7 cellular contexts compared by ENCODE assay signal in the genomic region with DNA sequence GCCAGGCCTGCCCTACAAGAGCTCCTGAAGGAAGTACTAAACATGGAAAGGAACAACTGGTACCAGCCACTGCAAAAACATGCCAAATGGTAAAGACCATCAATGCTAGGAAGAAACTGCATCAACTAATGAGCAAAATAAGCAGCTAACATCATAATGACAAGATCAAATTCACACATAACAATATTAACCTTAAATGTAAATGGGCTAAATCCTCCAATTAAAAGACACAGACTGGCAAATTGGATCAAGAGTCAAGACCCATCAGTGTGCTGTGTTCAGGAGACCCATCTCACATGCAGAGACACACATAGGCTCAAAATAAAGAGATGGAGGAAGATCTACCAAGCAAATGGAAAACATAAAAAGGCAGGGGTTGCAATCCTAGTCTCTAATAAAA.
DNase-seq lines count a peak whose midpoint lies in the region; ATAC-seq, FAIRE-seq and TF ChIP-seq lines count a peak whose summit lies in the region.
"Not testable (repeated sequence)": the region's sequence is repeated elsewhere in the genome, so short reads cannot be mapped to it uniquely, and the experiment has no call there.

No MANE protein-coding gene starts in this region.

- not testable (repeated sequence) for H3K4me3 Mint-ChIP-seq in T-helper 1 cell treated with Interleukin-12 subunit alpha and Interleukin-12 subunit beta and Interleukin-4 antibody, amounts not matched to agents 30 μg/mL and 1 μg/mL, for 36 hours; activated T-helper 17 cell treated with anti-CD3 and anti-CD28 coated beads, Interleukin-2, amount 50 U/mL, for 72 hours; activated naive CD4-positive, alpha-beta T cell treated with anti-CD3 and anti-CD28 coated beads, Interleukin-2, amount 10 ng/mL, durations not matched to agents 7 days and 5 days
- H3K4me3 Mint-ChIP-seq in T-helper 2 cell treated with Interferon-gamma antibody and Interleukin-4, amounts not matched to agents 5 μg/mL and 100 μg/mL, for 36 hours: peak overlapping the region; percentile 2
- peak overlapping the region; percentile 11 for H3K4me3 Mint-ChIP-seq in activated T-helper 1 cell treated with anti-CD3 and anti-CD28 coated beads, Interleukin-12 subunit alpha, Interleukin-12 subunit beta, Interleukin-2, Interleukin-4 antibody, amounts not matched to agents 30 ng/mL and 10 ng/mL and 1 ng/mL, durations not matched to agents 14 hours and 24 hours and 36 hours

- not testable (repeated sequence) for TF ChIP-seq CTCF in HEK293 (tag by site-specific recombination; IDR thresholded peaks at IDR 0.05); K562 (IDR thresholded peaks at IDR 0.05 in 2 of 3, conservative IDR thresholded peaks at IDR 0.05 in 1 of 3; ENCODE audit: insufficient read depth in 2 of 3, low read depth in 1 of 3, low read length in 3 of 3)

- CTCF ChIA-PET in HEK293 (lab: Yijun Ruan, JAX); activated naive CD4-positive, alpha-beta T cell treated with anti-CD3 and anti-CD28 coated beads, Interleukin-2, amount 10 ng/mL, durations not matched to agents 7 days and 5 days (lab: Charles Lee); K562 (lab: Yijun Ruan, JAX; ENCODE audit: low intra/inter-chr PET ratio): not testable (repeated sequence)

- not testable (repeated sequence) for H3K79me2 ChIP-seq in K562 (ENCODE audit: control insufficient read depth, insufficient read depth, low read length)

- H3K4me2 ChIP-seq in K562 (ENCODE audit: insufficient read depth, low read length): not testable (repeated sequence)

- not testable (repeated sequence) for DNase-seq in T-helper 2 cell treated with Interferon-gamma antibody and Interleukin-4, amounts not matched to agents 5 μg/mL and 100 μg/mL, for 36 hours (ENCODE audit: low spot score); activated T-helper 1 cell treated with anti-CD3 and anti-CD28 coated beads, Interleukin-12 subunit alpha, Interleukin-12 subunit beta, Interleukin-2, Interleukin-4 antibody, amounts not matched to agents 30 ng/mL and 10 ng/mL and 1 ng/mL, durations not matched to agents 14 hours and 24 hours and 36 hours (ENCODE audit: low spot score); activated naive CD4-positive, alpha-beta T cell treated with anti-CD3 and anti-CD28 coated beads, Interleukin-2, amount 10 ng/mL, durations not matched to agents 7 days and 5 days; K562 (ENCODE audit: extremely low read depth in 1 of 4, low spot score in 3 of 4)

- not testable (repeated sequence) for ATAC-seq in activated T-helper 17 cell treated with anti-CD3 and anti-CD28 coated beads, Interleukin-2, amount 50 U/mL, for 72 hours (replicated peaks); K562

- intact Hi-C loops in activated T-helper 1 cell treated with anti-CD3 and anti-CD28 coated beads, Interleukin-12 subunit alpha, Interleukin-12 subunit beta, Interleukin-2, Interleukin-4 antibody, amounts not matched to agents 30 ng/mL and 10 ng/mL and 1 ng/mL, durations not matched to agents 14 hours and 24 hours and 36 hours (cut with micrococcal nuclease); K562 (cut with micrococcal nuclease): not testable (repeated sequence)

- not testable (repeated sequence) for H3K4me1 ChIP-seq in HEK293 (ENCODE audit: control insufficient read depth, insufficient read depth, low read length); K562 (replicated peaks in 1 of 2; ENCODE audit: control insufficient read depth in 2 of 2, insufficient read depth in 2 of 2, low read length in 2 of 2)

- TF ChIP-seq EP300 in K562 (IDR thresholded peaks at IDR 0.05; ENCODE audit: low read length): not testable (repeated sequence)

- not testable (repeated sequence) for TF ChIP-seq RAD21 in K562 (CRISPR knock-in tag; conservative IDR thresholded peaks at IDR 0.05 in 1 of 2, IDR thresholded peaks at IDR 0.05 in 1 of 2)

- not testable (repeated sequence) for H3K27me3 Mint-ChIP-seq in T-helper 1 cell treated with Interleukin-12 subunit alpha and Interleukin-12 subunit beta and Interleukin-4 antibody, amounts not matched to agents 30 μg/mL and 1 μg/mL, for 36 hours (ENCODE audit: low read depth); T-helper 2 cell treated with Interferon-gamma antibody and Interleukin-4, amounts not matched to agents 5 μg/mL and 100 μg/mL, for 36 hours (ENCODE audit: low read depth); activated T-helper 1 cell treated with anti-CD3 and anti-CD28 coated beads, Interleukin-12 subunit alpha, Interleukin-12 subunit beta, Interleukin-2, Interleukin-4 antibody, amounts not matched to agents 30 ng/mL and 10 ng/mL and 1 ng/mL, durations not matched to agents 14 hours and 24 hours and 36 hours (ENCODE audit: insufficient read depth); activated T-helper 17 cell treated with anti-CD3 and anti-CD28 coated beads, Interleukin-2, amount 50 U/mL, for 72 hours; activated naive CD4-positive, alpha-beta T cell treated with anti-CD3 and anti-CD28 coated beads, Interleukin-2, amount 10 ng/mL, durations not matched to agents 7 days and 5 days

- not testable (repeated sequence) for H3K27ac ChIP-seq in HEK293 (ENCODE audit: extremely low read depth, low read depth, low read length); K562 (ENCODE audit: extremely low read depth, low read depth, low read length)

- H3K4me3 ChIP-seq in HEK293 (ENCODE audit: low read depth, low read length); K562: not testable (repeated sequence)

- H3K27me3 ChIP-seq in K562 (ENCODE audit: control insufficient read depth in 2 of 2, insufficient read depth in 2 of 2, low read length in 2 of 2): not testable (repeated sequence)

- POLR2A ChIA-PET in HEK293 (lab: Yijun Ruan, JAX); K562 (lab: Yijun Ruan, JAX): not testable (repeated sequence)

- H3K9me3 ChIP-seq in HEK293 (ENCODE audit: control insufficient read depth, insufficient read depth, low read depth, low read length); K562 (replicated peaks; ENCODE audit: control insufficient read depth, insufficient read depth, low read depth, low read length): not testable (repeated sequence)

- not testable (repeated sequence) for H3K9ac ChIP-seq in K562 (ENCODE audit: insufficient read depth in 1 of 2, low read depth in 2 of 2, low read length in 2 of 2)

- peaks cover 33% of the 10 kb centered on the region for H3K9me3 Mint-ChIP-seq in T-helper 1 cell treated with Interleukin-12 subunit alpha and Interleukin-12 subunit beta and Interleukin-4 antibody, amounts not matched to agents 30 μg/mL and 1 μg/mL, for 36 hours
- peaks cover 48% of the 10 kb centered on the region for H3K9me3 Mint-ChIP-seq in T-helper 2 cell treated with Interferon-gamma antibody and Interleukin-4, amounts not matched to agents 5 μg/mL and 100 μg/mL, for 36 hours
- peaks cover 42% of the 10 kb centered on the region for H3K9me3 Mint-ChIP-seq in activated T-helper 1 cell treated with anti-CD3 and anti-CD28 coated beads, Interleukin-12 subunit alpha, Interleukin-12 subunit beta, Interleukin-2, Interleukin-4 antibody, amounts not matched to agents 30 ng/mL and 10 ng/mL and 1 ng/mL, durations not matched to agents 14 hours and 24 hours and 36 hours
- not testable (repeated sequence) for H3K9me3 Mint-ChIP-seq in activated T-helper 17 cell treated with anti-CD3 and anti-CD28 coated beads, Interleukin-2, amount 50 U/mL, for 72 hours
- peaks cover 37% of the 10 kb centered on the region for H3K9me3 Mint-ChIP-seq in activated naive CD4-positive, alpha-beta T cell treated with anti-CD3 and anti-CD28 coated beads, Interleukin-2, amount 10 ng/mL, durations not matched to agents 7 days and 5 days

- not testable (repeated sequence) for H3K36me3 ChIP-seq in HEK293 (ENCODE audit: control insufficient read depth in 2 of 2, insufficient read depth in 1 of 2, low read length in 2 of 2); K562 (ENCODE audit: control insufficient read depth, insufficient read depth, low read length)

- not testable (repeated sequence) for H4K20me1 ChIP-seq in K562 (replicated peaks; ENCODE audit: control insufficient read depth, insufficient read depth, low read length)

- TF ChIP-seq POLR2A in K562 (conservative IDR thresholded peaks at IDR 0.05): not testable (repeated sequence)

- not testable (repeated sequence) for BruUV-seq in K562 (replicated peaks; lab: Mats Ljungman, UMichigan)

- not testable (repeated sequence) for H3K9me1 ChIP-seq in K562 (ENCODE audit: control insufficient read depth, insufficient read depth, low read length)

- H3K36me3 Mint-ChIP-seq in T-helper 1 cell treated with Interleukin-12 subunit alpha and Interleukin-12 subunit beta and Interleukin-4 antibody, amounts not matched to agents 30 μg/mL and 1 μg/mL, for 36 hours (ENCODE audit: low read depth): peaks cover 59% of the 10 kb centered on the region
- peaks cover 83% of the 10 kb centered on the region for H3K36me3 Mint-ChIP-seq in T-helper 2 cell treated with Interferon-gamma antibody and Interleukin-4, amounts not matched to agents 5 μg/mL and 100 μg/mL, for 36 hours (ENCODE audit: low read depth)
- H3K36me3 Mint-ChIP-seq in activated T-helper 1 cell treated with anti-CD3 and anti-CD28 coated beads, Interleukin-12 subunit alpha, Interleukin-12 subunit beta, Interleukin-2, Interleukin-4 antibody, amounts not matched to agents 30 ng/mL and 10 ng/mL and 1 ng/mL, durations not matched to agents 14 hours and 24 hours and 36 hours (ENCODE audit: low read depth): peaks cover 63% of the 10 kb centered on the region
- H3K36me3 Mint-ChIP-seq in activated T-helper 17 cell treated with anti-CD3 and anti-CD28 coated beads, Interleukin-2, amount 50 U/mL, for 72 hours (ENCODE audit: low read depth): not testable (repeated sequence)
- H3K36me3 Mint-ChIP-seq in activated naive CD4-positive, alpha-beta T cell treated with anti-CD3 and anti-CD28 coated beads, Interleukin-2, amount 10 ng/mL, durations not matched to agents 7 days and 5 days: peaks cover 17% of the 10 kb centered on the region

- peaks cover 43% of the 10 kb centered on the region for H3K4me1 Mint-ChIP-seq in T-helper 1 cell treated with Interleukin-12 subunit alpha and Interleukin-12 subunit beta and Interleukin-4 antibody, amounts not matched to agents 30 μg/mL and 1 μg/mL, for 36 hours (ENCODE audit: low read depth)
- H3K4me1 Mint-ChIP-seq in T-helper 2 cell treated with Interferon-gamma antibody and Interleukin-4, amounts not matched to agents 5 μg/mL and 100 μg/mL, for 36 hours (ENCODE audit: low read depth): peaks cover 42% of the 10 kb centered on the region
- peaks cover 46% of the 10 kb centered on the region for H3K4me1 Mint-ChIP-seq in activated T-helper 1 cell treated with anti-CD3 and anti-CD28 coated beads, Interleukin-12 subunit alpha, Interleukin-12 subunit beta, Interleukin-2, Interleukin-4 antibody, amounts not matched to agents 30 ng/mL and 10 ng/mL and 1 ng/mL, durations not matched to agents 14 hours and 24 hours and 36 hours (ENCODE audit: low read depth)
- not testable (repeated sequence) for H3K4me1 Mint-ChIP-seq in activated T-helper 17 cell treated with anti-CD3 and anti-CD28 coated beads, Interleukin-2, amount 50 U/mL, for 72 hours; activated naive CD4-positive, alpha-beta T cell treated with anti-CD3 and anti-CD28 coated beads, Interleukin-2, amount 10 ng/mL, durations not matched to agents 7 days and 5 days

- not testable (repeated sequence) for FAIRE-seq in K562 (lab: Jason Lieb, UNC)

- not testable (repeated sequence) for H2AFZ ChIP-seq in K562 (ENCODE audit: low read depth, low read length)

- peak overlapping the region; percentile 31 for H3K27ac Mint-ChIP-seq in T-helper 1 cell treated with Interleukin-12 subunit alpha and Interleukin-12 subunit beta and Interleukin-4 antibody, amounts not matched to agents 30 μg/mL and 1 μg/mL, for 36 hours
- not testable (repeated sequence) for H3K27ac Mint-ChIP-seq in T-helper 2 cell treated with Interferon-gamma antibody and Interleukin-4, amounts not matched to agents 5 μg/mL and 100 μg/mL, for 36 hours; activated T-helper 1 cell treated with anti-CD3 and anti-CD28 coated beads, Interleukin-12 subunit alpha, Interleukin-12 subunit beta, Interleukin-2, Interleukin-4 antibody, amounts not matched to agents 30 ng/mL and 10 ng/mL and 1 ng/mL, durations not matched to agents 14 hours and 24 hours and 36 hours
- H3K27ac Mint-ChIP-seq in activated T-helper 17 cell treated with anti-CD3 and anti-CD28 coated beads, Interleukin-2, amount 50 U/mL, for 72 hours: peak overlapping the region; percentile 32
- H3K27ac Mint-ChIP-seq in activated naive CD4-positive, alpha-beta T cell treated with anti-CD3 and anti-CD28 coated beads, Interleukin-2, amount 10 ng/mL, durations not matched to agents 7 days and 5 days: peak overlapping the region; percentile 21

- in situ Hi-C loops in K562 (cut with MboI): not testable (repeated sequence)
